Comparison of ENCODE assay signal across 11 cellular contexts in the genomic region with DNA sequence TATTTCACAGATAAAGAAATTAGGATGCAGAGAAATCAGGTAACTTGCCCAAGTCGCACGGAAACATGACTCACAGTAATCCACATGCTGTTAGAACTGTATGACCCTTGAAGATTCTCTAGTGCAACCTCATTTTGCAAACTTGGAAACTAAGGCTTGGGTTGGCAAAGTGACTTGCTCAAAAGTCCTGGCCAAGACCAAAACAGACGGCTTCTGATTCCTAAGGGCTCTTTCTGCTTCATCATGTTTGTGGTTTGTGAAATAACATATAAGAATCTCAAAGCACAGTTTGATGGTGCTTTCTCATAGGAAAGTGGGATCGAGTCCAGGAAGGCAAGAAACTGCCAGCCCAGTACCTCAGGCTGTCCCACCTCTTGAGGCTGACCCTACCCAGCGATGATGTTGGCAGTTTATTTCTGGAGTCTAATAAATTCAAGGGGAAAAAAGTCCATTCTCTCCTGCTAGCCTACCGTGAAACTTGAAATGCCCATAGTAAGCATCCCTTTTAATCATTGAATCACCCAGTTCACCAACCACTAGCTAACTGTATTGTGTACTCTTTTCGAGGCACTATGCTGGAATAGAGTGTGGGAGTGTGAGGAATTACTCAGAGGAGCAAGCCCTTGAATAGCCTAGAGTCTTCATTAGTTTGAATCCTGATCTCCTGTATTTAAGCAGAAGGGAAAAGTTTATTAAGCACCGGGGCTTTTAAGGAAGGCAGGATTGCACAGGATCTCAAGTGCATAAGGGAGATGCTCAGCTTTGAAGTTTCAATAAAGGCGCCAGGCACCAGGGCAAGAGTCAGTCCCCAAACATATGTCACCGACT. TPM values are rescaled to one million over a fixed set of nuclear protein-coding genes. Genes with fewer than 3 reads are reported as not detected.
DNase-seq lines count a peak whose midpoint lies in the region.
"Had no signal": no experiment of that assay in that cellular context is flagged by ENCODE, and none has a peak within 500 bp of the region (broad histone marks: within the 10 kb centered on the region; RNA-seq: fewer than 3 reads in every experiment).

No MANE protein-coding gene starts in this region.

- H3K27ac Mint-ChIP-seq in activated CD4-positive, alpha-beta memory T cell treated with anti-CD3 and anti-CD28 coated beads for 36 hours = peak overlapping the region; percentile 79

- DNase-seq in AG08395 (ENCODE audit: low spot score) (peak; percentile 68), GM04504 (ENCODE audit: low read depth) (peak; percentile 75), glomerular visceral epithelial cell (ENCODE audit: extremely low spot score) (peak; percentile 50), occipital lobe (lab: John Stamatoyannopoulos, UW) (no peak), NCI-H82 treated with DMSO at 0.1 percent for 48 hours (lab: John Stamatoyannopoulos, UW; ENCODE audit: unreplicated experiment) (no peak), NCI-H2029 (lab: John Stamatoyannopoulos, UW) (no peak), medulla oblongata (ENCODE audit: extremely low spot score) (no peak)
- DNase-seq in activated CD4-positive, alpha-beta memory T cell treated with anti-CD3 and anti-CD28 coated beads for 36 hours = peak; percentile 41
- DNase-seq: NCI-H2029 treated with DMSO at 0.1 percent for 48 hours had no signal

- POLR2A ChIA-PET in activated CD4-positive, alpha-beta memory T cell treated with anti-CD3 and anti-CD28 coated beads for 36 hours (lab: Charles Lee) = interaction anchor here (0.6 to 3.7 kb wide), 8 partner anchors 20 to 462 kb away, joined by 3 to 19 read pairs (median 6); partner anchors contain the start of gene IL7R

- intact Hi-C loops in activated CD4-positive, alpha-beta memory T cell treated with anti-CD3 and anti-CD28 coated beads for 36 hours (cut with micrococcal nuclease) = loop anchor here (1.0 to 2.0 kb wide), 6 partner anchors 20 to 266 kb away; no protein-coding TSS in a partner anchor

- peaks cover 56% of the 10 kb centered on the region for H3K4me1 Mint-ChIP-seq in activated CD4-positive, alpha-beta memory T cell treated with anti-CD3 and anti-CD28 coated beads for 36 hours (ENCODE audit: low read depth)

- peaks cover 5% of the 10 kb centered on the region for H3K9me3 Mint-ChIP-seq in activated CD4-positive, alpha-beta memory T cell treated with anti-CD3 and anti-CD28 coated beads for 36 hours

- peak overlapping the region; percentile 67 for H3K4me3 Mint-ChIP-seq in activated CD4-positive, alpha-beta memory T cell treated with anti-CD3 and anti-CD28 coated beads for 36 hours

- CTCF ChIA-PET in activated CD4-positive, alpha-beta memory T cell treated with anti-CD3 and anti-CD28 coated beads for 36 hours (lab: Charles Lee) = interaction anchor here (0.8 to 6.1 kb wide), 33 partner anchors 10 to 1009 kb away, joined by 3 to 216 read pairs (median 5); partner anchors contain the start of genes BRIX1, CAPSL, IL7R and RAD1

- peaks cover 6% of the 10 kb centered on the region for H3K27me3 Mint-ChIP-seq in activated CD4-positive, alpha-beta memory T cell treated with anti-CD3 and anti-CD28 coated beads for 36 hours

- H3K36me3 Mint-ChIP-seq in activated CD4-positive, alpha-beta memory T cell treated with anti-CD3 and anti-CD28 coated beads for 36 hours = peaks cover 7% of the 10 kb centered on the region

RNA-seq across cellular contexts. Expression of gene CAPSL, which starts 14.1 kb away (rescaled TPM):
- 1 to 10 TPM in 1 of 2 experiments, under 1 TPM in 1; 0.73 to 1.0 TPM for total RNA-seq in activated CD4-positive, alpha-beta memory T cell treated with anti-CD3 and anti-CD28 coated beads for 36 hours
- total RNA-seq in occipital lobe = not detected
- total RNA-seq: body of pancreas, osteocyte had no signal

Comparison
In these comparisons a context has a peak if more than half of its experiments do, and no peak if none do; other contexts are left out.
1. DNase-seq: peak in AG08395 (single experiment), GM04504 (single experiment), activated CD4-positive, alpha-beta memory T cell treated with anti-CD3 and anti-CD28 coated beads for 36 hours (single experiment) and glomerular visceral epithelial cell (single experiment); none in occipital lobe (single experiment), NCI-H82 treated with DMSO at 0.1 percent for 48 hours (single experiment), NCI-H2029 (single experiment) and medulla oblongata (single experiment).